ENCODE assay signal across 8 cellular contexts in genomic region chr19:58182989-58183821, GRCh38. TPM values are rescaled to one million over a fixed set of nuclear protein-coding genes. Genes with fewer than 3 reads are reported as not detected.
DNase-seq lines count a peak whose midpoint lies in the region; ATAC-seq and TF ChIP-seq lines count a peak whose summit lies in the region.

TSS of gene ZNF274 (plus strand) at chr19:58183061. CDS start at chr19:58183966, 905 bp downstream.

- peaks cover 8 to 100% (median 87%) of the 10 kb centered on the region in 12 donors for H3K9me3 ChIP-seq in heart left ventricle

- H3K9me3 Mint-ChIP-seq in T-cell = peaks cover 0 to 42% (median 27%) of the 10 kb centered on the region in 3 donors
- H3K9me3 Mint-ChIP-seq in type B pancreatic cell = peaks cover 11% of the 10 kb centered on the region

- peaks cover 12 to 75% (median 32%) of the 10 kb centered on the region in 9 donors for H3K36me3 ChIP-seq in heart left ventricle

- TF ChIP-seq CTCF in GM12864 (IDR thresholded peaks at IDR 0.05; ENCODE audit: low read depth, low read length, missing control alignments) = no peak
- no peak for TF ChIP-seq CTCF in heart left ventricle (IDR thresholded peaks at IDR 0.05)
- TF ChIP-seq CTCF in type B pancreatic cell (conservative IDR thresholded peaks at IDR 0.05) = no peak

- H3K27ac Mint-ChIP-seq in T-cell = peak within 1 kb of the TSS; percentile 99
- peak within 1 kb of the TSS; percentile 99 for H3K27ac Mint-ChIP-seq in type B pancreatic cell

- H3K27ac ChIP-seq in adipose tissue (ENCODE audit: low read depth, low read length) (peak within 1 kb of the TSS; percentile 97), heart left ventricle (peak within 1 kb of the TSS; percentile 90 to 100 (median 99))

- CTCF ChIA-PET in T-cell (lab: Charles Lee) = interaction anchor here in 1 of 2 donors (0.5 kb wide), 1 partner anchor 179 kb away, joined by 3 read pairs; no protein-coding TSS in a partner anchor

- no peaks in the 10 kb centered on the region for H3K27me3 ChIP-seq in heart left ventricle

- POLR2A ChIA-PET in T-cell (lab: Charles Lee) = interaction anchor here in 1 of 2 donors (0.6 kb wide), 1 partner anchor 320 kb away, joined by 4 read pairs; no protein-coding TSS in a partner anchor

- 0 to 1% (median 1%) methylated on average over 62 to 80 of the region's 80 CpGs for WGBS in adipose tissue, 3 donors
- WGBS in heart left ventricle, 4 donors = 0 to 3% (median 1%) methylated on average over 47 to 80 of the region's 80 CpGs

- peak within 1 kb of the TSS; percentile 85 to 92 (median 91) for H3K4me3 Mint-ChIP-seq in T-cell
- H3K4me3 Mint-ChIP-seq in type B pancreatic cell = peak within 1 kb of the TSS; percentile 97

- TF ChIP-seq POLR2A in heart left ventricle (IDR thresholded peaks at IDR 0.05) = peak; percentile 48 to 92

- H3K27me3 Mint-ChIP-seq in T-cell (no peaks in the 10 kb centered on the region), type B pancreatic cell (no peaks in the 10 kb centered on the region)

- DNase-seq in GM12864 (ENCODE audit: low read depth) (peak; percentile 75), NCI-H1092 treated with DMSO at 0.1 percent for 48 hours (lab: John Stamatoyannopoulos, UW) (peak; percentile 81), T-cell (peak; percentile 83 to 96 (median 93)), heart left ventricle (peak; percentile 95 to 97 (median 96)), posterior cingulate gyrus (peak; percentile 77 to 98 (median 88)), type B pancreatic cell (ENCODE audit: extremely low spot score, unreplicated experiment) (peak; percentile 96)

- H3K4me3 ChIP-seq in GM12864 (ENCODE audit: low read depth, low read length) (peak within 1 kb of the TSS; percentile 88), heart left ventricle (peak within 1 kb of the TSS; percentile 73 to 100 (median 94))

- intact Hi-C loops in heart left ventricle (cut with DNase I) = loop anchor here in 6 of 10 donors (1.0 to 10.0 kb wide), 7 partner anchors 92 to 336 kb away; partner anchors contain the start of genes ERVK3-1 (in 4 of the 6), ZNF8 (in 4 of the 6) and ZBTB45 (in 1 of the 6)
- intact Hi-C loops in posterior cingulate gyrus (cut with DNase I) = loop anchor here (5.0 to 10.0 kb wide), 2 partner anchors 94 to 122 kb away; partner anchors contain the start of genes ERVK3-1 and ZNF8

- peaks cover 0 to 18% (median 5%) of the 10 kb centered on the region in 12 donors for H3K4me1 ChIP-seq in heart left ventricle

- ATAC-seq in HG02610 (IDR thresholded peaks at IDR 0.05; ENCODE audit: unreplicated experiment) = peak; percentile 88
- ATAC-seq in T-cell (replicated peaks in 1 of 4) = peak; percentile 90 to 96 (median 92)
- ATAC-seq in heart left ventricle = peak; percentile 94 to 96 (median 96)

- peaks cover 19 to 25% (median 23%) of the 10 kb centered on the region in 3 donors for H3K4me1 Mint-ChIP-seq in T-cell
- H3K4me1 Mint-ChIP-seq in type B pancreatic cell (ENCODE audit: unreplicated experiment) = no peaks in the 10 kb centered on the region

- H3K36me3 Mint-ChIP-seq in T-cell (peaks cover 52% of the 10 kb centered on the region), type B pancreatic cell (peaks cover 56% of the 10 kb centered on the region)

RNA-seq across cellular contexts. Expression of gene ZNF274, which starts in this region (rescaled TPM):
- total RNA-seq in T-cell = 10 to 100 TPM; 44.9 to 70.7 (median 63.4) TPM
- polyA plus RNA-seq in adipose tissue = 10 to 100 TPM in 2 of 3 donors, 1 to 10 TPM in 1; 9.5 to 12.4 (median 11.0) TPM
- 10 to 100 TPM; 16.2 to 29.0 (median 21.8) TPM for total RNA-seq in heart left ventricle
- polyA plus RNA-seq in heart left ventricle = 10 to 100 TPM in 1 of 2 donors, 1 to 10 TPM in 1; 8.1 to 37.9 TPM
- 27.2 and 34.1 TPM in 2 replicates for total RNA-seq in type B pancreatic cell (ENCODE audit: low replicate concordance)

Comparison
In these comparisons a context has a peak if more than half of its experiments do, and no peak if none do; other contexts are left out.
1. Peak in every context shown above with its lines: DNase-seq, ATAC-seq, H3K4me3 ChIP-seq and H3K27ac ChIP-seq.